ENCODE assay signal across 1 cellular context in the genomic region with DNA sequence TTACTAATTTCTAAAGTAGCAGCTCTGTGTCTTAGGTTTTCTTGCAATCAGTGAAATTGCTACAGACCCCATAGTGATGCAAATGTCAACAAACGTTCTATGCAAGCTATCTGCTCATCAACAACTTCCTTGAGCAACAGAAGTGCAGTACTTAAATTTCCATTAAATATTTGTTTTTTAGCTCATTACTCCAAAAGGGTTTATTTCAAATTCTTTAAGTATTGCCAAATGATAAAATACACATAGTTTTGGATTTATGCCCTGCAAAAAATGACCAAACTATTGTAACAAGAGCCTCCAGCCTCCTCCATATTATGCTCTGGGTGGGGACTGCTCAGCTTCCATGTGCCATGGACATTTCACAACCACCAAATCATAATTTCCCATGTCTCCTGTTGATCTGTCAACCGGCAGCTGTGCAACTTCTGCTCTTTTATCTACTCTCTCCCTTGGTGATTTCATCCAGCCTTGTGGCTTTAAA.
TF ChIP-seq lines count a peak whose summit lies in the region.

No MANE protein-coding gene starts in this region.

TF ChIP-seq in SK-N-SH, 30 proteins besides CTCF, POLR2A, EP300 and RAD21 (continued from another document):
- TF ChIP-seq, protein P1, sequence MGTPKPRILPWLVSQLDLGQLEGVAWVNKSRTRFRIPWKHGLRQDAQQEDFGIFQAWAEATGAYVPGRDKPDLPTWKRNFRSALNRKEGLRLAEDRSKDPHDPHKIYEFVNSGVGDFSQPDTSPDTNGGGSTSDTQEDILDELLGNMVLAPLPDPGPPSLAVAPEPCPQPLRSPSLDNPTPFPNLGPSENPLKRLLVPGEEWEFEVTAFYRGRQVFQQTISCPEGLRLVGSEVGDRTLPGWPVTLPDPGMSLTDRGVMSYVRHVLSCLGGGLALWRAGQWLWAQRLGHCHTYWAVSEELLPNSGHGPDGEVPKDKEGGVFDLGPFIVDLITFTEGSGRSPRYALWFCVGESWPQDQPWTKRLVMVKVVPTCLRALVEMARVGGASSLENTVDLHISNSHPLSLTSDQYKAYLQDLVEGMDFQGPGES (IDR thresholded peaks at IDR 0.05; ENCODE audit: low read depth, low read length) = no peak
- TF ChIP-seq RCOR1 (IDR thresholded peaks at IDR 0.05; ENCODE audit: low read length) = no peak
